In genomic region chr6:10694302-10695085, GRCh38 we compare ENCODE assay signal across 8 cellular contexts. TPM values are rescaled to one million over a fixed set of nuclear protein-coding genes. Genes with fewer than 3 reads are reported as not detected.
DNase-seq lines count a peak whose midpoint lies in the region; ATAC-seq and TF ChIP-seq lines count a peak whose summit lies in the region.

Gene C6orf52 (minus strand): TSS chr6:10694616. CDS start chr6:10687550, 7,066 bp downstream.
A gene with protein sequence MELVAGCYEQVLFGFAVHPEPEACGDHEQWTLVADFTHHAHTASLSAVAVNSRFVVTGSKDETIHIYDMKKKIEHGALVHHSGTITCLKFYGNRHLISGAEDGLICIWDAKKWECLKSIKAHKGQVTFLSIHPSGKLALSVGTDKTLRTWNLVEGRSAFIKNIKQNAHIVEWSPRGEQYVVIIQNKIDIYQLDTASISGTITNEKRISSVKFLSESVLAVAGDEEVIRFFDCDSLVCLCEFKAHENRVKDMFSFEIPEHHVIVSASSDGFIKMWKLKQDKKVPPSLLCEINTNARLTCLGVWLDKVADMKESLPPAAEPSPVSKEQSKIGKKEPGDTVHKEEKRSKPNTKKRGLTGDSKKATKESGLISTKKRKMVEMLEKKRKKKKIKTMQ (plus strand): TSS chr6:10694972. CDS start chr6:10694986, 14 bp downstream.

- peak; percentile 99 for ATAC-seq in HG02571 (IDR thresholded peaks at IDR 0.05; ENCODE audit: unreplicated experiment)

- peaks cover 4% of the 10 kb centered on the region for H3K36me3 ChIP-seq in GM06990 (ENCODE audit: control insufficient read depth, insufficient read depth, low read length)

- DNase-seq in GM06990 (ENCODE audit: extremely low read depth, insufficient read length) (peak; percentile 87), NB4 (ENCODE audit: low read depth) (peak; percentile 96), SK-N-DZ (ENCODE audit: low spot score) (peak; percentile 95), globus pallidus (ENCODE audit: low spot score) (peak; percentile 95), non-pigmented ciliary epithelial cell (ENCODE audit: low read depth) (peak; percentile 55), superior temporal gyrus (ENCODE audit: extremely low spot score) (peak; percentile 98)
- peak; percentile 93 for DNase-seq in activated naive CD4-positive, alpha-beta T cell treated with anti-CD3 and anti-CD28 coated beads, Interleukin-2, amount 50 U/mL, for 16 hours

- TF ChIP-seq CTCF in GM06990 (IDR thresholded peaks at IDR 0.05; ENCODE audit: insufficient read depth, low read length, poor library complexity, severe bottlenecking) (no peak), NB4 (IDR thresholded peaks at IDR 0.05; ENCODE audit: low read depth, low read length) (no peak)

- peak; percentile 86 for TF ChIP-seq POLR2A in NB4 (IDR thresholded peaks at IDR 0.05; ENCODE audit: extremely low read depth, insufficient read length)

- no peaks in the 10 kb centered on the region for H3K27me3 ChIP-seq in GM06990 (replicated peaks; ENCODE audit: control insufficient read depth, insufficient read depth, low read length)

- H3K4me3 ChIP-seq in GM06990 (replicated peaks; ENCODE audit: low read depth, low read length), result peak within 1 kb of the TSS; percentile 99
- peak within 1 kb of the TSS; percentile 87 for H3K4me3 ChIP-seq in NB4 (ENCODE audit: low read depth, low read length)

RNA-seq across cellular contexts. Expression of gene C6orf52, which starts in this region (rescaled TPM):
- not detected in 2 replicates for polyA plus RNA-seq in SK-N-DZ (2014; cell fraction: cytosol; rRNA removed)
- 1.1 TPM in 1 of 2 replicates, not detected in the other for polyA plus RNA-seq in SK-N-DZ (2014; cell fraction: nucleus; rRNA removed)

RNA-seq across cellular contexts. Expression of the second gene that starts in this region (rescaled TPM):
- polyA plus RNA-seq in SK-N-DZ (2014; cell fraction: cytosol; rRNA removed), result 42.8 and 50.6 TPM in 2 replicates
- polyA plus RNA-seq in SK-N-DZ (2014; cell fraction: nucleus; rRNA removed), result 27.8 and 31.8 TPM in 2 replicates

Comparison
In these comparisons a context has a peak if more than half of its experiments do, and no peak if none do; other contexts are left out.
1. Peak in every context shown above with its lines: DNase-seq, ATAC-seq and H3K4me3 ChIP-seq.